In genomic region chr1:173056355-173056754, GRCh38 we compare ENCODE assay signal across 22 cellular contexts. TPM values are rescaled to one million over a fixed set of nuclear protein-coding genes. Genes with fewer than 3 reads are reported as not detected.
DNase-seq lines count a peak whose midpoint lies in the region; ATAC-seq and TF ChIP-seq lines count a peak whose summit lies in the region.
"Had no signal": no experiment of that assay in that cellular context is flagged by ENCODE, and none has a peak within 500 bp of the region (broad histone marks: within the 10 kb centered on the region; RNA-seq: fewer than 3 reads in every experiment).

No MANE protein-coding gene starts in this region.

- CTCF ChIA-PET in RWPE1 (lab: Yijun Ruan, JAX): no interaction called here

- no peak overlapping the region for H3K4me2 ChIP-seq in osteoblast (ENCODE audit: insufficient read depth, low read length)

- no peaks in the 10 kb centered on the region for H4K20me1 ChIP-seq in osteoblast (ENCODE audit: insufficient read depth, low read length)

- ATAC-seq in esophagus mucosa: peak; percentile 83
- ATAC-seq in GM21723 (IDR thresholded peaks at IDR 0.05; ENCODE audit: unreplicated experiment): no peak
- ATAC-seq in HG03571 (IDR thresholded peaks at IDR 0.05; ENCODE audit: unreplicated experiment): no peak

- H3K79me2 ChIP-seq in osteoblast (ENCODE audit: insufficient read depth, low read length): no peaks in the 10 kb centered on the region

- no peaks in the 10 kb centered on the region for H3K4me1 ChIP-seq in osteoblast (ENCODE audit: insufficient read depth, low read length)
- H3K4me1 ChIP-seq: HAP-1 had no signal

- POLR2A ChIA-PET in RWPE1 (lab: Yijun Ruan, JAX; ENCODE audit: low non-redundant PET): no interaction called here

- H3K36me3 ChIP-seq in osteoblast (ENCODE audit: insufficient read depth, low read length): no peaks in the 10 kb centered on the region
- H3K36me3 ChIP-seq: HAP-1 had no signal

- H3K9me3 ChIP-seq in osteoblast (ENCODE audit: low read depth, low read length): no peaks in the 10 kb centered on the region
- H3K9me3 ChIP-seq: HAP-1 had no signal

- H2AFZ ChIP-seq in osteoblast (ENCODE audit: low read length): no peak overlapping the region

- no peak overlapping the region for H3K4me3 ChIP-seq in osteoblast (ENCODE audit: insufficient read depth, low read length)
- H3K4me3 ChIP-seq: HAP-1, SK-N-MC had no signal

- H3K27ac ChIP-seq in RWPE1 (no peak overlapping the region), osteoblast (ENCODE audit: low read depth, low read length) (no peak overlapping the region)
- H3K27ac ChIP-seq: C4-2B, SK-N-MC had no signal

- TF ChIP-seq CTCF in RWPE1 (conservative IDR thresholded peaks at IDR 0.05; ENCODE audit: low read depth) (no peak), osteoblast (IDR thresholded peaks at IDR 0.05; ENCODE audit: extremely low read depth, low read depth, low read length) (no peak)

- no peaks in the 10 kb centered on the region for H3K27me3 ChIP-seq in osteoblast (ENCODE audit: insufficient read depth, low read length)

- peak; percentile 17 for DNase-seq in EH (ENCODE audit: low read depth)
- DNase-seq in HT-29 (ENCODE audit: low spot score): peak; percentile 28
- DNase-seq in RWPE1 (ENCODE audit: low spot score): peak; percentile 36
- DNase-seq in NCI-H2227 (lab: John Stamatoyannopoulos, UW; ENCODE audit: unreplicated experiment): no peak
- DNase-seq in osteoblast (ENCODE audit: insufficient read length, low spot score, missing footprints): no peak
- DNase-seq: CD8-positive, alpha-beta memory T cell; DMS53; Kasumi-1; MM.1S; NCI-H1092; NCI-H1436; NCI-H187 treated with DMSO at 0.1 percent for 48 hours; NCI-H345; NCI-H524 treated with DMSO at 0.1 percent for 48 hours; OCI-M1; SHP77 treated with DMSO at 0.1 percent for 48 hours had no signal

RNA-seq across cellular contexts. Expression of gene TNFSF18, which starts 5.6 kb away (rescaled TPM):
- total RNA-seq in HT-29 (2014; rRNA removed; shearing (Covaris generic)): not detected in 2 replicates
- total RNA-seq in esophagus mucosa (2.0 TPM), osteoblast (0.29 and 0.36 TPM in 2 replicates)
- total RNA-seq: CD8-positive, alpha-beta memory T cell had no signal

Comparison
In these comparisons a context has a peak if more than half of its experiments do, and no peak if none do; other contexts are left out.
1. DNase-seq: peak in EH (single experiment), HT-29 (single experiment) and RWPE1 (single experiment); none in NCI-H2227 (single experiment) and osteoblast (single experiment).